In genomic region chr6:3023663-3024483, GRCh38 we compare ENCODE assay signal across 8 cellular contexts. TPM values are rescaled to one million over a fixed set of nuclear protein-coding genes. Genes with fewer than 3 reads are reported as not detected.
A peak's percentile ranks its signal among the peaks of the same experiment; 100 is the strongest.
DNase-seq lines count a peak whose midpoint lies in the region; ATAC-seq and TF ChIP-seq lines count a peak whose summit lies in the region.

No MANE protein-coding gene starts in this region.

- peak overlapping the region; percentile 40 for H3K27ac ChIP-seq in CD4-positive, alpha-beta T cell (ENCODE audit: low read depth, low read length)
- peak overlapping the region; percentile 72 to 91 (median 85) for H3K27ac ChIP-seq in stomach

- peaks cover 53% of the 10 kb centered on the region for H3K4me1 Mint-ChIP-seq in CD4-positive, alpha-beta T cell (ENCODE audit: low read depth)
- H3K4me1 Mint-ChIP-seq in neural crest cell: peaks cover 35% of the 10 kb centered on the region

- CTCF ChIA-PET in CD4-positive, alpha-beta T cell (lab: Charles Lee): interaction anchor here (0.7 to 4.4 kb wide), 2 partner anchors 22 to 24 kb away, joined by 3 to 29 read pairs; partner anchors contain the start of gene NQO2

- no peaks in the 10 kb centered on the region for H3K9me3 ChIP-seq in CD4-positive, alpha-beta T cell (ENCODE audit: control insufficient read depth, low read length)
- H3K9me3 ChIP-seq in stomach: no peaks in the 10 kb centered on the region

- peak; percentile 82 for ATAC-seq in CD4-positive, alpha-beta T cell (ENCODE audit: poor library complexity)
- ATAC-seq in GM19397 (IDR thresholded peaks at IDR 0.05; ENCODE audit: unreplicated experiment) (peak; percentile 72), HG03521 (IDR thresholded peaks at IDR 0.05; ENCODE audit: unreplicated experiment) (peak; percentile 68)

- TF ChIP-seq EP300 in stomach (IDR thresholded peaks at IDR 0.05): no peak

- peaks cover 6 to 20% (median 16%) of the 10 kb centered on the region in 4 donors for H3K36me3 ChIP-seq in stomach

- H3K4me3 ChIP-seq in stomach: peak overlapping the region; percentile 44 to 53 (median 46)

- 22 to 43% (median 33%) methylated on average over 32 of the region's 32 CpGs for WGBS in stomach, 5 donors

- no peak for TF ChIP-seq CTCF in CD4-positive, alpha-beta T cell (IDR thresholded peaks at IDR 0.05)
- TF ChIP-seq CTCF in neural crest cell (conservative IDR thresholded peaks at IDR 0.05): no peak
- peak in 1 of 7 experiments; percentile 8 for TF ChIP-seq CTCF in stomach (IDR thresholded peaks at IDR 0.05)

- peaks cover 22% of the 10 kb centered on the region for H3K36me3 Mint-ChIP-seq in CD4-positive, alpha-beta T cell (ENCODE audit: low read depth)
- peaks cover 23% of the 10 kb centered on the region for H3K36me3 Mint-ChIP-seq in neural crest cell (ENCODE audit: low read depth)

- POLR2A ChIA-PET in CD4-positive, alpha-beta T cell (lab: Charles Lee): interaction anchor here (0.5 to 8.9 kb wide), 12 partner anchors 14 to 182 kb away, joined by 3 to 82 read pairs (median 6); partner anchors contain the start of genes NQO2, RIPK1 and SERPINB1

- peak overlapping the region; percentile 86 for H3K4me3 Mint-ChIP-seq in CD4-positive, alpha-beta T cell
- H3K4me3 Mint-ChIP-seq in neural crest cell: peak overlapping the region; percentile 50

- peak in 2 of 4 donors; percentile 23 to 45 for TF ChIP-seq POLR2A in stomach (IDR thresholded peaks at IDR 0.05)

- intact Hi-C loops in CD4-positive, alpha-beta T cell (cut with DNase I, micrococcal nuclease): loop anchor here in 1 of 2 experiments (2.0 kb wide), 1 partner anchor 23 kb away; no protein-coding TSS in a partner anchor
- intact Hi-C loops in stomach (cut with DNase I; ENCODE audit: low total_unique reads): no loop called here

- H3K27me3 ChIP-seq in CD4-positive, alpha-beta T cell (ENCODE audit: control insufficient read depth, insufficient read depth, low read length): no peaks in the 10 kb centered on the region
- H3K27me3 ChIP-seq in stomach: no peaks in the 10 kb centered on the region

- no peaks in the 10 kb centered on the region for H3K27me3 Mint-ChIP-seq in CD4-positive, alpha-beta T cell
- H3K27me3 Mint-ChIP-seq in neural crest cell (ENCODE audit: low read depth): no peaks in the 10 kb centered on the region

- peak; percentile 58 to 90 (median 86) for DNase-seq in CD4-positive, alpha-beta T cell
- DNase-seq in OCI-M2 (lab: John Stamatoyannopoulos, UW; ENCODE audit: unreplicated experiment) (peak; percentile 89), fibroblast of peridontal ligament (ENCODE audit: extremely low read depth) (peak; percentile 87), neural crest cell (ENCODE audit: low read depth, low spot score) (peak; percentile 29), stomach (peak; percentile 87)
- peak; percentile 87 for DNase-seq in activated T-cell treated with anti-CD3 and anti-CD28 coated beads, Interleukin-2, amount 50 U/mL, for 1 hour

- no peaks in the 10 kb centered on the region for H3K9me3 Mint-ChIP-seq in CD4-positive, alpha-beta T cell
- H3K9me3 Mint-ChIP-seq in neural crest cell: peaks cover 2% of the 10 kb centered on the region

- peaks cover 11 to 80% (median 25%) of the 10 kb centered on the region in 4 donors for H3K4me1 ChIP-seq in stomach

- peak overlapping the region; percentile 77 for H3K27ac Mint-ChIP-seq in CD4-positive, alpha-beta T cell
- H3K27ac Mint-ChIP-seq in neural crest cell (ENCODE audit: unreplicated experiment): peak overlapping the region; percentile 74

RNA-seq across cellular contexts. Expression of gene NQO2, which starts 24.2 kb away (rescaled TPM):
- total RNA-seq in CD4-positive, alpha-beta T cell: 1 to 10 TPM; 6.7 to 7.7 TPM
- total RNA-seq in neural crest cell: 21.4 and 21.5 TPM in 2 replicates
- total RNA-seq in stomach: 10 to 100 TPM in 1 of 5 donors, 1 to 10 TPM in 2, under 1 TPM in 1, not detected in 1; 0.87 to 35.5 (median 5.5) TPM
- 10 to 100 TPM; 28.3 to 43.1 (median 41.9) TPM for polyA plus RNA-seq in stomach

RNA-seq across cellular contexts. Expression of gene RIPK1, which starts 44.4 kb away (rescaled TPM):
- 10 to 100 TPM; 17.2 to 17.3 TPM for total RNA-seq in CD4-positive, alpha-beta T cell
- total RNA-seq in neural crest cell (12.1 and 12.2 TPM in 2 replicates), stomach (10 to 100 TPM in 4 of 5 donors, 1 to 10 TPM in 1; 4.9 to 25.5 (median 19.4) TPM)
- polyA plus RNA-seq in stomach: 10 to 100 TPM; 11.4 to 18.8 (median 13.0) TPM

RNA-seq across cellular contexts. Expression of gene SERPINB6, which starts 52.5 kb away (rescaled TPM):
- total RNA-seq in CD4-positive, alpha-beta T cell: 10 to 100 TPM; 11.0 to 11.9 TPM
- total RNA-seq in neural crest cell: 20.1 and 21.3 TPM in 2 replicates
- total RNA-seq in stomach: 100 to 1,000 TPM in 4 of 5 donors, 10 to 100 TPM in 1; 79.1 to 208 (median 160) TPM
- 100 to 1,000 TPM in 2 of 3 donors, 10 to 100 TPM in 1; 93.1 to 281 (median 144) TPM for polyA plus RNA-seq in stomach

Comparison
In these comparisons a context has a peak if more than half of its experiments do, and no peak if none do; other contexts are left out.
1. Peak in every context shown above with its lines: DNase-seq, ATAC-seq, H3K4me3 ChIP-seq and H3K27ac ChIP-seq.
2. DNase-seq: peak in every context shown above with its lines; median percentile 89 in OCI-M2; 87 in activated T-cell treated with anti-CD3 and anti-CD28 coated beads, Interleukin-2, amount 50 U/mL, for 1 hour; 87 in fibroblast of peridontal ligament; 87 in stomach; 86 in CD4-positive, alpha-beta T cell; 29 in neural crest cell.